Comparison of ENCODE assay signal across 8 cellular contexts in genomic region chr22:38318792-38319773, GRCh38. TPM values are rescaled to one million over a fixed set of nuclear protein-coding genes. Genes with fewer than 3 reads are reported as not detected.
DNase-seq lines count a peak whose midpoint lies in the region; ATAC-seq and TF ChIP-seq lines count a peak whose summit lies in the region.

No MANE protein-coding gene starts in this region.

- no TSS peak for BruUV-seq in IMR-90 (replicated peaks; lab: Mats Ljungman, UMichigan)

- dilution Hi-C loops in IMR-90 (cut with HindIII; ENCODE audit: low sequenced_read_pairs, unreplicated experiment): no loop called here

- H2AFZ ChIP-seq in ACC112 (ENCODE audit: low read length, unreplicated experiment) (no peak overlapping the region), IMR-90 (replicated peaks; ENCODE audit: low read length, poor library complexity) (peak overlapping the region; percentile 96), neuronal stem cell (ENCODE audit: low read length) (peak overlapping the region; percentile 96)

- ATAC-seq in IMR-90 (ENCODE audit: low read depth) (no peak), HG02763 (IDR thresholded peaks at IDR 0.05; ENCODE audit: unreplicated experiment) (no peak)

- H4K8ac ChIP-seq in IMR-90 (ENCODE audit: low read depth in 2 of 2, low read length in 2 of 2) (peak overlapping the region; percentile 91 to 93), neuronal stem cell (ENCODE audit: low read depth, low read length) (no peak overlapping the region)

- H2BK5ac ChIP-seq in IMR-90 (ENCODE audit: low read depth, low read length, poor library complexity, severe bottlenecking) (peak overlapping the region; percentile 87), neuronal stem cell (ENCODE audit: low read length) (no peak overlapping the region)

- no peaks in the 10 kb centered on the region for H3K36me3 ChIP-seq in ACC112 (ENCODE audit: insufficient read depth, low read length)
- H3K36me3 ChIP-seq in IMR-90 (ENCODE audit: control insufficient read depth, insufficient read depth, low read length): no peaks in the 10 kb centered on the region
- no peaks in the 10 kb centered on the region for H3K36me3 ChIP-seq in duodenal mucosa (ENCODE audit: control insufficient read depth in 1 of 2, insufficient read depth in 2 of 2, low read length in 2 of 2)
- H3K36me3 ChIP-seq in neuronal stem cell (replicated peaks in 1 of 2; ENCODE audit: control insufficient read depth in 2 of 2, insufficient read depth in 2 of 2, low read length in 2 of 2): peaks cover 1 to 11% of the 10 kb centered on the region in 2 donors

- H4K20me1 ChIP-seq in IMR-90 (ENCODE audit: insufficient read depth, low read length): peaks cover 23% of the 10 kb centered on the region

- peaks cover 0 to 27% of the 10 kb centered on the region in 2 experiments; a peak in 2 of 4 replicates for H3K79me1 ChIP-seq in IMR-90 (ENCODE audit: low read depth in 1 of 2, low read length in 2 of 2)
- H3K79me1 ChIP-seq in neuronal stem cell (ENCODE audit: low read depth, low read length): peaks cover 13% of the 10 kb centered on the region

- no peak overlapping the region for H2BK12ac ChIP-seq in neuronal stem cell (ENCODE audit: low read length)

- H3K27ac ChIP-seq in ACC112 (ENCODE audit: low read depth, low read length): peak overlapping the region; percentile 86
- peak overlapping the region; percentile 80 for H3K27ac ChIP-seq in IMR-90 (ENCODE audit: insufficient read depth, low read length)
- H3K27ac ChIP-seq in duodenal mucosa (ENCODE audit: low read depth, low read length): no peak overlapping the region
- no peak overlapping the region for H3K27ac ChIP-seq in neuronal stem cell (replicated peaks; ENCODE audit: low read length)

- H3K4ac ChIP-seq in IMR-90 (ENCODE audit: low read depth, low read length) (peak overlapping the region; percentile 94), neuronal stem cell (ENCODE audit: low read length) (no peak overlapping the region)

- in situ Hi-C loops in IMR-90 (cut with MboI; ENCODE audit: low sequenced_read_pairs): no loop called here

- peaks cover 22% of the 10 kb centered on the region for H3K4me1 ChIP-seq in ACC112 (ENCODE audit: control insufficient read depth, insufficient read depth, low read length, unreplicated experiment)
- peaks cover 14% of the 10 kb centered on the region for H3K4me1 ChIP-seq in IMR-90 (ENCODE audit: control insufficient read depth, insufficient read depth, low read length)
- peaks cover 24 to 28% of the 10 kb centered on the region in 2 donors for H3K4me1 ChIP-seq in duodenal mucosa (ENCODE audit: control insufficient read depth in 1 of 2, insufficient read depth in 2 of 2, low read length in 2 of 2)
- peaks cover 27% of the 10 kb centered on the region in 2 donors for H3K4me1 ChIP-seq in neuronal stem cell (ENCODE audit: control insufficient read depth in 2 of 2, insufficient read depth in 1 of 2, low read depth in 1 of 2, low read length in 2 of 2)

- no peak overlapping the region for H3K4me2 ChIP-seq in IMR-90 (ENCODE audit: low read depth, low read length)
- no peak overlapping the region for H3K4me2 ChIP-seq in neuronal stem cell (ENCODE audit: insufficient read depth, low read length, poor library complexity, severe bottlenecking)

- intact Hi-C loops in IMR-90 (cut with micrococcal nuclease): no loop called here

- no peak for TF ChIP-seq RAD21 in IMR-90 (IDR thresholded peaks at IDR 0.05; ENCODE audit: low read length)

- DNase-seq in IMR-90 (no peak), neuronal stem cell (ENCODE audit: low spot score) (no peak), hepatic stellate cell (ENCODE audit: low spot score) (no peak), NCI-H526 (lab: John Stamatoyannopoulos, UW) (no peak), erythroblast (lab: John Stamatoyannopoulos, UW) (no peak)

- H3K14ac ChIP-seq in IMR-90 (replicated peaks; ENCODE audit: low read depth, low read length) (peak overlapping the region; percentile 76), neuronal stem cell (ENCODE audit: low read length) (no peak overlapping the region)

- H3K27me3 ChIP-seq in ACC112 (ENCODE audit: insufficient read depth, low read length) (no peaks in the 10 kb centered on the region), IMR-90 (ENCODE audit: control insufficient read depth, insufficient read depth, low read length) (no peaks in the 10 kb centered on the region), duodenal mucosa (ENCODE audit: control insufficient read depth in 1 of 2, insufficient read depth in 2 of 2, low read length in 2 of 2) (no peaks in the 10 kb centered on the region), neuronal stem cell (ENCODE audit: control insufficient read depth in 3 of 3, insufficient read depth in 3 of 3, low read depth in 1 of 3, low read length in 3 of 3) (no peaks in the 10 kb centered on the region)

- H4K5ac ChIP-seq in IMR-90 (ENCODE audit: low read depth, low read length): no peak overlapping the region; the same call in 1 of the 2 replicates

- peak overlapping the region; percentile 79 for H2AK9ac ChIP-seq in IMR-90 (replicated peaks; ENCODE audit: low read depth, low read length, poor library complexity)

- CTCF ChIA-PET in IMR-90 (lab: Yijun Ruan, JAX): no interaction called here

- POLR2A ChIA-PET in IMR-90 (lab: Charles Lee; ENCODE audit: unreplicated experiment): no interaction called here

- peaks cover 29% of the 10 kb centered on the region for H3K79me2 ChIP-seq in ACC112 (ENCODE audit: control insufficient read depth, insufficient read depth, low read length, unreplicated experiment)

- H2BK120ac ChIP-seq in IMR-90 (ENCODE audit: low read depth, low read length): peak overlapping the region; percentile 81
- no peak overlapping the region for H2BK120ac ChIP-seq in neuronal stem cell (ENCODE audit: low read depth, low read length)

- H3K23ac ChIP-seq in IMR-90 (ENCODE audit: low read depth, low read length) (peak overlapping the region; percentile 78; the same call in 1 of the 2 replicates), neuronal stem cell (ENCODE audit: low read depth, low read length, poor library complexity) (no peak overlapping the region)

- H2BK15ac ChIP-seq in IMR-90 (ENCODE audit: low read depth, low read length): peak overlapping the region; percentile 70; the same call in 1 of the 3 replicates
- H2BK15ac ChIP-seq in neuronal stem cell (ENCODE audit: low read length): no peak overlapping the region

- H3K4me3 ChIP-seq in ACC112 (ENCODE audit: low read depth, low read length) (no peak overlapping the region), IMR-90 (ENCODE audit: insufficient read depth, low read depth, low read length) (no peak overlapping the region), duodenal mucosa (ENCODE audit: low read depth in 1 of 2, low read length in 2 of 2) (no peak overlapping the region), neuronal stem cell (ENCODE audit: low read length in 2 of 2) (no peak overlapping the region)

- H3K56ac ChIP-seq in IMR-90 (ENCODE audit: extremely low read depth, insufficient read depth, low read length): peak overlapping the region; percentile 51; the same call in 1 of the 2 replicates

- H4K91ac ChIP-seq in IMR-90 (ENCODE audit: insufficient read depth, low read depth, low read length) (peak overlapping the region; percentile 85), neuronal stem cell (ENCODE audit: low read depth, low read length, poor library complexity) (no peak overlapping the region)

- TF ChIP-seq POLR2A in IMR-90 (IDR thresholded peaks at IDR 0.05; ENCODE audit: low read depth, low read length) (no peak), erythroblast (IDR thresholded peaks at IDR 0.05; ENCODE audit: low read length) (no peak)

- H2BK20ac ChIP-seq in IMR-90 (ENCODE audit: low read depth, low read length): no peak overlapping the region

- H3K9me3 ChIP-seq in IMR-90 (ENCODE audit: control insufficient read depth, insufficient read depth, low read length) (no peaks in the 10 kb centered on the region), duodenal mucosa (ENCODE audit: control insufficient read depth in 1 of 2, low read length in 2 of 2) (no peaks in the 10 kb centered on the region), neuronal stem cell (replicated peaks in 1 of 2; ENCODE audit: control insufficient read depth in 2 of 2, insufficient read depth in 1 of 2, low read depth in 1 of 2, low read length in 2 of 2) (no peaks in the 10 kb centered on the region)

- peaks cover 6% of the 10 kb centered on the region for H3K9me1 ChIP-seq in IMR-90 (ENCODE audit: insufficient read depth, low read length)

- WGBS in IMR-90 (ENCODE audit: extremely low coverage in 2 of 2, insufficient read length in 1 of 2), 2 experiments: 100% methylated on average over 4 of the region's 14 CpGs; no CpG with 5 or more reads in 1 of the 2 experiments
- no CpG with 5 or more reads among the region's 14 CpGs for WGBS in neuronal stem cell (ENCODE audit: extremely low coverage in 2 of 2, insufficient read length in 2 of 2, insufficient replicate concordance in 1 of 2), 2 donors

- peak overlapping the region; percentile 48; the same call in 1 of the 2 replicates for H3K9ac ChIP-seq in IMR-90 (ENCODE audit: low read depth, low read length)
- H3K9ac ChIP-seq in duodenal mucosa (ENCODE audit: low read depth in 1 of 2, low read length in 2 of 2): peak overlapping the region; percentile 88 to 95
- peak overlapping the region; percentile 50 for H3K9ac ChIP-seq in neuronal stem cell (ENCODE audit: low read depth, low read length, poor library complexity)

- H3K18ac ChIP-seq in IMR-90 (ENCODE audit: low read depth, low read length) (no peak overlapping the region), neuronal stem cell (ENCODE audit: low read length) (peak overlapping the region; percentile 7)

- H2AK5ac ChIP-seq in IMR-90 (ENCODE audit: low read depth, low read length) (peak overlapping the region; percentile 83), neuronal stem cell (ENCODE audit: low read depth, low read length) (peak overlapping the region; percentile 68)

- TF ChIP-seq CTCF in IMR-90 (conservative IDR thresholded peaks at IDR 0.05; ENCODE audit: low read depth, low read length): no peak

TF ChIP-seq in IMR-90, 13 proteins besides CTCF, POLR2A, EP300 and RAD21:
- TF ChIP-seq MXI1 (IDR thresholded peaks at IDR 0.05; ENCODE audit: borderline replicate concordance, low read depth, low read length) (no peak), RFX5 (IDR thresholded peaks at IDR 0.05; ENCODE audit: low read depth, low read length) (no peak)

RNA-seq across cellular contexts. Expression of gene CSNK1E, which starts 1.9 kb away (rescaled TPM):
- 114 and 116 TPM in 2 replicates for total RNA-seq in IMR-90 (2012; rRNA removed)
- polyA plus RNA-seq in IMR-90 (2012; rRNA removed): 270 and 276 TPM in 2 replicates
- polyA plus RNA-seq in IMR-90 (2012; cell fraction: cytosol; rRNA removed): 125 and 248 TPM in 2 replicates
- polyA plus RNA-seq in IMR-90 (2012; cell fraction: nucleus; rRNA removed; ENCODE audit: low replicate concordance): 504 and 679 TPM in 2 replicates
- 224 TPM for polyA plus RNA-seq in neuronal stem cell (2013, experiment 1 of 2)
- 229 TPM for polyA plus RNA-seq in neuronal stem cell (2013, experiment 2 of 2)

RNA-seq across cellular contexts. Expression of gene TMEM184B, which starts 46.3 kb away (rescaled TPM):
- 9.1 and 9.2 TPM in 2 replicates for total RNA-seq in IMR-90 (2012; rRNA removed)
- polyA plus RNA-seq in IMR-90 (2012; rRNA removed): 81.1 and 87.5 TPM in 2 replicates
- polyA plus RNA-seq in IMR-90 (2012; cell fraction: cytosol; rRNA removed): 40.0 and 98.4 TPM in 2 replicates
- 132 and 272 TPM in 2 replicates for polyA plus RNA-seq in IMR-90 (2012; cell fraction: nucleus; rRNA removed; ENCODE audit: low replicate concordance)
- 50.9 TPM for polyA plus RNA-seq in neuronal stem cell (2013, experiment 1 of 2)
- polyA plus RNA-seq in neuronal stem cell (2013, experiment 2 of 2): 51.3 TPM

Comparison
In these comparisons a context has a peak if more than half of its experiments do, and no peak if none do; other contexts are left out.
1. H3K27ac ChIP-seq: peak in ACC112 (single experiment) and IMR-90 (single experiment); none in duodenal mucosa (single experiment) and neuronal stem cell (single experiment).
2. Peak in every context shown above with its lines, with median percentiles within 50 percentile points of each other: H3K9ac ChIP-seq.